In genomic region chr5:157479612-157480510, GRCh38 we compare ENCODE assay signal across 26 cellular contexts. TPM values are rescaled to one million over a fixed set of nuclear protein-coding genes. Genes with fewer than 3 reads are reported as not detected.
DNase-seq lines count a peak whose midpoint lies in the region; ATAC-seq and TF ChIP-seq lines count a peak whose summit lies in the region.
"Had no signal": no experiment of that assay in that cellular context is flagged by ENCODE, and none has a peak within 500 bp of the region (broad histone marks: within the 10 kb centered on the region; RNA-seq: fewer than 3 reads in every experiment).

No MANE protein-coding gene starts in this region.

- TF ChIP-seq CTCF in activated CD8-positive, alpha-beta T cell treated with anti-CD3 and anti-CD28 coated beads for 36 hours (IDR thresholded peaks at IDR 0.05) = no peak
- TF ChIP-seq CTCF in right lobe of liver (IDR thresholded peaks at IDR 0.05) (no peak), mammary epithelial cell (conservative IDR thresholded peaks at IDR 0.05 in 1 of 2, IDR thresholded peaks at IDR 0.05 in 1 of 2; ENCODE audit: extremely low read depth in 1 of 2, insufficient read depth in 1 of 2, low read depth in 1 of 2, low read length in 2 of 2) (no peak)

- H3K27me3 ChIP-seq in right lobe of liver (no peaks in the 10 kb centered on the region), mammary epithelial cell (ENCODE audit: insufficient read depth, low read length) (no peaks in the 10 kb centered on the region)
- H3K27me3 ChIP-seq: Peyer's patch, upper lobe of left lung had no signal

- dilution Hi-C loops in mammary epithelial cell (cut with HindIII; ENCODE audit: low sequenced_read_pairs) = loop anchor here (5.0 to 10.0 kb wide), 2 partner anchors 73 to 155 kb away; no protein-coding TSS in a partner anchor

- H3K4me3 ChIP-seq in right lobe of liver (no peak overlapping the region), mammary epithelial cell (replicated peaks in 1 of 3; ENCODE audit: insufficient read depth in 1 of 3, low read depth in 2 of 3, low read length in 3 of 3) (no peak overlapping the region)
- H3K4me3 ChIP-seq: Peyer's patch, upper lobe of left lung had no signal

- H3K4me1 ChIP-seq in right lobe of liver = peaks cover 0 to 40% (median 18%) of the 10 kb centered on the region in 4 donors
- H3K4me1 ChIP-seq in mammary epithelial cell (ENCODE audit: insufficient read depth, low read length) = no peaks in the 10 kb centered on the region

- intact Hi-C loops in activated CD8-positive, alpha-beta T cell treated with anti-CD3 and anti-CD28 coated beads for 36 hours (cut with micrococcal nuclease) = loop anchor here (10.0 kb wide), 1 partner anchor 155 kb away; no protein-coding TSS in a partner anchor
- intact Hi-C loops in activated T-helper 1 cell treated with anti-CD3 and anti-CD28 coated beads, Interleukin-12 subunit alpha, Interleukin-12 subunit beta, Interleukin-2, Interleukin-4 antibody, amounts not matched to agents 30 ng/mL and 10 ng/mL and 1 ng/mL, durations not matched to agents 14 hours and 24 hours and 36 hours (cut with micrococcal nuclease) = loop anchor here (5.0 kb wide), 1 partner anchor 103 kb away; no protein-coding TSS in a partner anchor
- intact Hi-C loops in right lobe of liver (cut with DNase I) = no loop called here
- intact Hi-C loops in mammary epithelial cell (cut with micrococcal nuclease) = no loop called here

- H3K27ac ChIP-seq in right lobe of liver = peak overlapping the region; percentile 12 to 89 (median 57)
- H3K27ac ChIP-seq in mammary epithelial cell (ENCODE audit: insufficient read depth, low read depth, low read length) = no peak overlapping the region

- peaks cover 77% of the 10 kb centered on the region for H3K36me3 Mint-ChIP-seq in activated CD8-positive, alpha-beta T cell treated with anti-CD3 and anti-CD28 coated beads, Interleukin-2, amount 10 ng/mL, durations not matched to agents 7 days and 5 days (ENCODE audit: low read depth)
- peaks cover 5% of the 10 kb centered on the region for H3K36me3 Mint-ChIP-seq in activated CD8-positive, alpha-beta T cell treated with anti-CD3 and anti-CD28 coated beads for 36 hours (ENCODE audit: low read depth)
- H3K36me3 Mint-ChIP-seq in activated T-helper 1 cell treated with anti-CD3 and anti-CD28 coated beads, Interleukin-12 subunit alpha, Interleukin-12 subunit beta, Interleukin-2, Interleukin-4 antibody, amounts not matched to agents 30 ng/mL and 10 ng/mL and 1 ng/mL, durations not matched to agents 14 hours and 24 hours and 36 hours (ENCODE audit: low read depth) = peaks cover 76% of the 10 kb centered on the region
- H3K36me3 Mint-ChIP-seq in stimulated activated naive B cell treated with anti-CD40 and anti-IgM and Interleukin-4, amounts not matched to agents 10 μg/mL and 1 μg/mL and 100 μg/mL, for 72 hours = peaks cover 26 to 49% of the 10 kb centered on the region in 2 donors

- POLR2A ChIA-PET in activated CD8-positive, alpha-beta T cell treated with anti-CD3 and anti-CD28 coated beads, Interleukin-2, amount 10 ng/mL, durations not matched to agents 7 days and 5 days (lab: Charles Lee) = interaction anchor here (0.7 kb wide), 1 partner anchor 225 kb away, joined by 3 read pairs; no protein-coding TSS in a partner anchor
- POLR2A ChIA-PET in activated CD8-positive, alpha-beta T cell treated with anti-CD3 and anti-CD28 coated beads for 36 hours (lab: Charles Lee) = no interaction called here

- TF ChIP-seq POLR2A in right lobe of liver (IDR thresholded peaks at IDR 0.05) = no peak

- H3K4me3 Mint-ChIP-seq in activated CD8-positive, alpha-beta T cell treated with anti-CD3 and anti-CD28 coated beads, Interleukin-2, amount 10 ng/mL, durations not matched to agents 7 days and 5 days = no peak overlapping the region
- H3K4me3 Mint-ChIP-seq in activated CD8-positive, alpha-beta T cell treated with anti-CD3 and anti-CD28 coated beads for 36 hours = no peak overlapping the region
- peak overlapping the region; percentile 46 for H3K4me3 Mint-ChIP-seq in activated T-helper 1 cell treated with anti-CD3 and anti-CD28 coated beads, Interleukin-12 subunit alpha, Interleukin-12 subunit beta, Interleukin-2, Interleukin-4 antibody, amounts not matched to agents 30 ng/mL and 10 ng/mL and 1 ng/mL, durations not matched to agents 14 hours and 24 hours and 36 hours
- H3K4me3 Mint-ChIP-seq in stimulated activated naive B cell treated with anti-CD40 and anti-IgM and Interleukin-4, amounts not matched to agents 10 μg/mL and 1 μg/mL and 100 μg/mL, for 72 hours = no peak overlapping the region
- H3K4me3 Mint-ChIP-seq: CD4-positive, alpha-beta T cell had no signal

- CTCF ChIA-PET in activated CD8-positive, alpha-beta T cell treated with anti-CD3 and anti-CD28 coated beads, Interleukin-2, amount 10 ng/mL, durations not matched to agents 7 days and 5 days (lab: Charles Lee) = interaction anchor here (0.9 to 4.2 kb wide), 9 partner anchors 9 to 264 kb away, joined by 3 to 23 read pairs (median 5); partner anchors contain the start of gene LSM11
- CTCF ChIA-PET in activated CD8-positive, alpha-beta T cell treated with anti-CD3 and anti-CD28 coated beads for 36 hours (lab: Charles Lee) = interaction anchor here (0.8 to 1.5 kb wide), 7 partner anchors 10 to 264 kb away, joined by 3 to 6 read pairs (median 4); partner anchors contain the start of gene LSM11
- CTCF ChIA-PET in mammary epithelial cell (lab: Charles Lee; ENCODE audit: low non-redundant PET) = interaction anchor here (0.6 kb wide), 1 partner anchor 137 kb away, joined by 3 read pairs; no protein-coding TSS in a partner anchor

- H3K9me3 ChIP-seq in right lobe of liver (no peaks in the 10 kb centered on the region), mammary epithelial cell (replicated peaks; ENCODE audit: insufficient read depth, low read length) (no peaks in the 10 kb centered on the region)
- H3K9me3 ChIP-seq: Peyer's patch, SK-N-SH, upper lobe of left lung had no signal

- H3K9ac ChIP-seq in mammary epithelial cell (ENCODE audit: insufficient read depth, low read length) = no peak overlapping the region
- H3K9ac ChIP-seq: SK-N-SH had no signal

- H3K4me2 ChIP-seq in mammary epithelial cell (ENCODE audit: insufficient read depth, low read depth, low read length) = no peak overlapping the region
- H3K4me2 ChIP-seq: SK-N-SH had no signal

- H2AFZ ChIP-seq in mammary epithelial cell (ENCODE audit: low read depth, low read length) = no peak overlapping the region

- H3K27me3 Mint-ChIP-seq in activated CD8-positive, alpha-beta T cell treated with anti-CD3 and anti-CD28 coated beads, Interleukin-2, amount 10 ng/mL, durations not matched to agents 7 days and 5 days (ENCODE audit: low read depth) = no peaks in the 10 kb centered on the region
- H3K27me3 Mint-ChIP-seq in activated CD8-positive, alpha-beta T cell treated with anti-CD3 and anti-CD28 coated beads for 36 hours = no peaks in the 10 kb centered on the region
- H3K27me3 Mint-ChIP-seq in activated T-helper 1 cell treated with anti-CD3 and anti-CD28 coated beads, Interleukin-12 subunit alpha, Interleukin-12 subunit beta, Interleukin-2, Interleukin-4 antibody, amounts not matched to agents 30 ng/mL and 10 ng/mL and 1 ng/mL, durations not matched to agents 14 hours and 24 hours and 36 hours (ENCODE audit: insufficient read depth) = no peaks in the 10 kb centered on the region
- no peaks in the 10 kb centered on the region for H3K27me3 Mint-ChIP-seq in stimulated activated naive B cell treated with anti-CD40 and anti-IgM and Interleukin-4, amounts not matched to agents 10 μg/mL and 1 μg/mL and 100 μg/mL, for 72 hours
- H3K27me3 Mint-ChIP-seq: CD4-positive, alpha-beta T cell; naive thymus-derived CD4-positive, alpha-beta T cell; progenitor cell of endocrine pancreas had no signal

- no peak for ATAC-seq in activated CD8-positive, alpha-beta T cell treated with anti-CD3 and anti-CD28 coated beads, Interleukin-2, amount 10 ng/mL, durations not matched to agents 7 days and 5 days
- no peak for ATAC-seq in activated CD8-positive, alpha-beta T cell treated with anti-CD3 and anti-CD28 coated beads for 36 hours
- ATAC-seq in right lobe of liver (peak; percentile 81 to 91 (median 86)), HG02852 (IDR thresholded peaks at IDR 0.05; ENCODE audit: unreplicated experiment) (no peak), HG02970 (IDR thresholded peaks at IDR 0.05; ENCODE audit: low FRiP score, unreplicated experiment) (no peak)
- ATAC-seq in stimulated activated naive B cell treated with anti-CD40 and anti-IgM and Interleukin-4, amounts not matched to agents 10 μg/mL and 1 μg/mL and 100 μg/mL, for 72 hours (replicated peaks) = no peak
- ATAC-seq: HCT116; left cardiac atrium; naive thymus-derived CD4-positive, alpha-beta T cell had no signal

- peak overlapping the region; percentile 77 for H3K27ac Mint-ChIP-seq in activated CD8-positive, alpha-beta T cell treated with anti-CD3 and anti-CD28 coated beads, Interleukin-2, amount 10 ng/mL, durations not matched to agents 7 days and 5 days
- no peak overlapping the region for H3K27ac Mint-ChIP-seq in activated CD8-positive, alpha-beta T cell treated with anti-CD3 and anti-CD28 coated beads for 36 hours
- H3K27ac Mint-ChIP-seq in activated T-helper 1 cell treated with anti-CD3 and anti-CD28 coated beads, Interleukin-12 subunit alpha, Interleukin-12 subunit beta, Interleukin-2, Interleukin-4 antibody, amounts not matched to agents 30 ng/mL and 10 ng/mL and 1 ng/mL, durations not matched to agents 14 hours and 24 hours and 36 hours = peak overlapping the region; percentile 94
- peak overlapping the region; percentile 97 for H3K27ac Mint-ChIP-seq in stimulated activated naive B cell treated with anti-CD40 and anti-IgM and Interleukin-4, amounts not matched to agents 10 μg/mL and 1 μg/mL and 100 μg/mL, for 72 hours
- H3K27ac Mint-ChIP-seq: progenitor cell of endocrine pancreas had no signal

- 13% methylated on average over 8 of the region's 15 CpGs for WGBS in right lobe of liver (ENCODE audit: insufficient coverage, low coverage, low lambda C conversion rate, missing lambda C conversion rate)
- 77% methylated on average over 12 of the region's 15 CpGs for WGBS in mammary epithelial cell (ENCODE audit: low coverage, missing lambda C conversion rate)

- in situ Hi-C loops in mammary epithelial cell (cut with MboI; ENCODE audit: low sequenced_read_pairs in 2 of 2) = loop anchor here (5.0 to 25.0 kb wide), 7 partner anchors 38 to 335 kb away; partner anchors contain the start of gene MED7 (in 1 of the 2)

- BruUV-seq in mammary epithelial cell (replicated peaks; lab: Mats Ljungman, UMichigan) = no TSS peak

- no peaks in the 10 kb centered on the region for H4K20me1 ChIP-seq in mammary epithelial cell (ENCODE audit: insufficient read depth, low read length)

- no peaks in the 10 kb centered on the region for H3K9me3 Mint-ChIP-seq in activated CD8-positive, alpha-beta T cell treated with anti-CD3 and anti-CD28 coated beads, Interleukin-2, amount 10 ng/mL, durations not matched to agents 7 days and 5 days (ENCODE audit: insufficient read depth)
- H3K9me3 Mint-ChIP-seq in activated CD8-positive, alpha-beta T cell treated with anti-CD3 and anti-CD28 coated beads for 36 hours = no peaks in the 10 kb centered on the region
- H3K9me3 Mint-ChIP-seq in activated T-helper 1 cell treated with anti-CD3 and anti-CD28 coated beads, Interleukin-12 subunit alpha, Interleukin-12 subunit beta, Interleukin-2, Interleukin-4 antibody, amounts not matched to agents 30 ng/mL and 10 ng/mL and 1 ng/mL, durations not matched to agents 14 hours and 24 hours and 36 hours = no peaks in the 10 kb centered on the region
- H3K9me3 Mint-ChIP-seq in stimulated activated naive B cell treated with anti-CD40 and anti-IgM and Interleukin-4, amounts not matched to agents 10 μg/mL and 1 μg/mL and 100 μg/mL, for 72 hours = peaks cover 2 to 4% of the 10 kb centered on the region in 2 donors
- H3K9me3 Mint-ChIP-seq: CD4-positive, alpha-beta T cell had no signal

- H3K36me3 ChIP-seq in right lobe of liver = peaks cover 0 to 3% (median 0%) of the 10 kb centered on the region in 4 donors
- H3K36me3 ChIP-seq in mammary epithelial cell (ENCODE audit: insufficient read depth, low read length) = peaks cover 11% of the 10 kb centered on the region

- H3K79me2 ChIP-seq in mammary epithelial cell (ENCODE audit: insufficient read depth, low read length) = no peaks in the 10 kb centered on the region

- H3K4me1 Mint-ChIP-seq in activated CD8-positive, alpha-beta T cell treated with anti-CD3 and anti-CD28 coated beads, Interleukin-2, amount 10 ng/mL, durations not matched to agents 7 days and 5 days (ENCODE audit: low read depth) = peaks cover 53% of the 10 kb centered on the region
- no peaks in the 10 kb centered on the region for H3K4me1 Mint-ChIP-seq in activated CD8-positive, alpha-beta T cell treated with anti-CD3 and anti-CD28 coated beads for 36 hours (ENCODE audit: low read depth)
- peaks cover 76% of the 10 kb centered on the region for H3K4me1 Mint-ChIP-seq in activated T-helper 1 cell treated with anti-CD3 and anti-CD28 coated beads, Interleukin-12 subunit alpha, Interleukin-12 subunit beta, Interleukin-2, Interleukin-4 antibody, amounts not matched to agents 30 ng/mL and 10 ng/mL and 1 ng/mL, durations not matched to agents 14 hours and 24 hours and 36 hours (ENCODE audit: low read depth)
- peaks cover 54 to 82% of the 10 kb centered on the region in 2 donors for H3K4me1 Mint-ChIP-seq in stimulated activated naive B cell treated with anti-CD40 and anti-IgM and Interleukin-4, amounts not matched to agents 10 μg/mL and 1 μg/mL and 100 μg/mL, for 72 hours

- DNase-seq in activated CD8-positive, alpha-beta T cell treated with anti-CD3 and anti-CD28 coated beads, Interleukin-2, amount 10 ng/mL, durations not matched to agents 7 days and 5 days = no peak
- DNase-seq in activated CD8-positive, alpha-beta T cell treated with anti-CD3 and anti-CD28 coated beads for 36 hours = no peak
- no peak for DNase-seq in activated T-helper 1 cell treated with anti-CD3 and anti-CD28 coated beads, Interleukin-12 subunit alpha, Interleukin-12 subunit beta, Interleukin-2, Interleukin-4 antibody, amounts not matched to agents 30 ng/mL and 10 ng/mL and 1 ng/mL, durations not matched to agents 14 hours and 24 hours and 36 hours (ENCODE audit: low spot score)
- DNase-seq in right lobe of liver (peak; percentile 79 to 90 (median 89)), mammary epithelial cell (no peak)
- no peak for DNase-seq in stimulated activated naive B cell treated with anti-CD40 and anti-IgM and Interleukin-4, amounts not matched to agents 10 μg/mL and 1 μg/mL and 100 μg/mL, for 72 hours
- DNase-seq: ACHN; activated CD4-positive, alpha-beta T cell treated with anti-CD3 and anti-CD28 coated beads, Interleukin-2, amount 50 U/mL, for 48 hours; activated effector memory CD4-positive, alpha-beta T cell treated with anti-CD3 and anti-CD28 coated beads, Interleukin-2, amount 50 U/mL, for 16 hours; anterior cingulate cortex; CD4-positive, alpha-beta T cell; DND-41; foreskin fibroblast; Kasumi-1; left cardiac atrium; naive thymus-derived CD4-positive, alpha-beta T cell; NCI-H1436; NCI-H2171 treated with DMSO at 0.1 percent for 48 hours; Peyer's patch; SK-N-SH; stimulated activated CD4-positive, alpha-beta T cell treated with anti-CD3 and anti-CD28 coated beads, Interleukin-12 subunit alpha, Interleukin-12 subunit beta, amount 100 ng/mL, for 4 hours; upper lobe of left lung had no signal

RNA-seq across cellular contexts. Expression of gene NIPAL4, which starts 19.8 kb away (rescaled TPM):
- not detected for total RNA-seq in activated CD8-positive, alpha-beta T cell treated with anti-CD3 and anti-CD28 coated beads, Interleukin-2, amount 10 ng/mL, durations not matched to agents 7 days and 5 days
- total RNA-seq in activated CD8-positive, alpha-beta T cell treated with anti-CD3 and anti-CD28 coated beads for 36 hours = under 1 TPM; 0.29 to 0.72 TPM
- 2.2 and 2.3 TPM in 2 replicates for total RNA-seq in activated T-helper 1 cell treated with anti-CD3 and anti-CD28 coated beads, Interleukin-12 subunit alpha, Interleukin-12 subunit beta, Interleukin-2, Interleukin-4 antibody, amounts not matched to agents 30 ng/mL and 10 ng/mL and 1 ng/mL, durations not matched to agents 14 hours and 24 hours and 36 hours
- total RNA-seq in right lobe of liver = under 1 TPM in 1 of 6 experiments, not detected in 5; 0.07 TPM
- 1 to 10 TPM; 2.4 to 3.0 TPM for total RNA-seq in mammary epithelial cell
- 6.1 TPM for polyA plus RNA-seq in mammary epithelial cell
- 10.2 TPM for polyA minus RNA-seq in mammary epithelial cell
- total RNA-seq: Peyer's patch, progenitor cell of endocrine pancreas had no signal
- polyA plus RNA-seq: naive thymus-derived CD4-positive, alpha-beta T cell had no signal

Comparison
In these comparisons a context has a peak if more than half of its experiments do, and no peak if none do; other contexts are left out.
1. ATAC-seq: peak in right lobe of liver (4 of 4); none in activated CD8-positive, alpha-beta T cell treated with anti-CD3 and anti-CD28 coated beads, Interleukin-2, amount 10 ng/mL, durations not matched to agents 7 days and 5 days (single experiment), activated CD8-positive, alpha-beta T cell treated with anti-CD3 and anti-CD28 coated beads for 36 hours (single experiment), stimulated activated naive B cell treated with anti-CD40 and anti-IgM and Interleukin-4, amounts not matched to agents 10 μg/mL and 1 μg/mL and 100 μg/mL, for 72 hours (0 of 2), HG02852 (single experiment) and HG02970 (single experiment).
2. DNase-seq: peak in right lobe of liver (3 of 3); none in activated CD8-positive, alpha-beta T cell treated with anti-CD3 and anti-CD28 coated beads, Interleukin-2, amount 10 ng/mL, durations not matched to agents 7 days and 5 days (single experiment), activated CD8-positive, alpha-beta T cell treated with anti-CD3 and anti-CD28 coated beads for 36 hours (single experiment), activated T-helper 1 cell treated with anti-CD3 and anti-CD28 coated beads, Interleukin-12 subunit alpha, Interleukin-12 subunit beta, Interleukin-2, Interleukin-4 antibody, amounts not matched to agents 30 ng/mL and 10 ng/mL and 1 ng/mL, durations not matched to agents 14 hours and 24 hours and 36 hours (single experiment), stimulated activated naive B cell treated with anti-CD40 and anti-IgM and Interleukin-4, amounts not matched to agents 10 μg/mL and 1 μg/mL and 100 μg/mL, for 72 hours (single experiment) and mammary epithelial cell (single experiment).
3. intact Hi-C loops: an anchor here in activated CD8-positive, alpha-beta T cell treated with anti-CD3 and anti-CD28 coated beads for 36 hours (10.0 kb wide) and activated T-helper 1 cell treated with anti-CD3 and anti-CD28 coated beads, Interleukin-12 subunit alpha, Interleukin-12 subunit beta, Interleukin-2, Interleukin-4 antibody, amounts not matched to agents 30 ng/mL and 10 ng/mL and 1 ng/mL, durations not matched to agents 14 hours and 24 hours and 36 hours (5.0 kb wide); none called in right lobe of liver and mammary epithelial cell.